ENCODE assay signal across 21 cellular contexts in genomic region chr1:33462449-33463164, GRCh38. TPM values are rescaled to one million over a fixed set of nuclear protein-coding genes. Genes with fewer than 3 reads are reported as not detected.
A peak's percentile ranks its signal among the peaks of the same experiment; 100 is the strongest.
DNase-seq lines count a peak whose midpoint lies in the region; ATAC-seq, FAIRE-seq and TF ChIP-seq lines count a peak whose summit lies in the region.
"Had no signal": no experiment of that assay in that cellular context is flagged by ENCODE, and none has a peak within 500 bp of the region (broad histone marks: within the 10 kb centered on the region; RNA-seq: fewer than 3 reads in every experiment).

No MANE protein-coding gene starts in this region.

- peak overlapping the region; percentile 58 for H4K91ac ChIP-seq in mesenchymal stem cell (ENCODE audit: low read length)

- H3K9me3 ChIP-seq in mesenchymal stem cell (ENCODE audit: control insufficient read depth, low read length): no peaks in the 10 kb centered on the region
- H3K9me3 ChIP-seq in upper lobe of right lung: no peaks in the 10 kb centered on the region

- no peak overlapping the region for H2BK15ac ChIP-seq in mesenchymal stem cell (ENCODE audit: low read depth, poor library complexity, severe bottlenecking)

- H3K9me3 Mint-ChIP-seq in MCF 10A (ENCODE audit: unreplicated experiment): no peaks in the 10 kb centered on the region
- H3K9me3 Mint-ChIP-seq: CD4-positive, alpha-beta memory T cell; IgD-negative memory B cell had no signal

- peak overlapping the region; percentile 50 for H2AK5ac ChIP-seq in mesenchymal stem cell (ENCODE audit: low read length, severe bottlenecking)

- no peak overlapping the region for H3K27ac ChIP-seq in mesenchymal stem cell (ENCODE audit: low read length, poor library complexity, severe bottlenecking)
- no peak overlapping the region for H3K27ac ChIP-seq in upper lobe of right lung
- no peak overlapping the region for H3K27ac ChIP-seq in RWPE1
- H3K27ac ChIP-seq: 22Rv1 had no signal

- H3K27ac Mint-ChIP-seq in MCF 10A (ENCODE audit: low read depth, unreplicated experiment): no peak overlapping the region

- H3K36me3 Mint-ChIP-seq in MCF 10A (ENCODE audit: insufficient read depth, unreplicated experiment): no peaks in the 10 kb centered on the region
- H3K36me3 Mint-ChIP-seq: CD4-positive, alpha-beta memory T cell; IgD-negative memory B cell had no signal

- TF ChIP-seq CTCF in upper lobe of right lung (IDR thresholded peaks at IDR 0.05) (no peak), RWPE1 (conservative IDR thresholded peaks at IDR 0.05; ENCODE audit: low read depth) (no peak), MCF 10A (IDR thresholded peaks at IDR 0.05; ENCODE audit: unreplicated experiment) (no peak)

- peak; percentile 91 for FAIRE-seq in GM19239 (lab: Jason Lieb, UNC)
- FAIRE-seq: HTR-8/SVneo, RCC 7860 had no signal

- no peak overlapping the region for H3K4me2 ChIP-seq in mesenchymal stem cell (ENCODE audit: low read length, poor library complexity, severe bottlenecking)

- no peak overlapping the region for H3K4me3 ChIP-seq in mesenchymal stem cell (ENCODE audit: insufficient read depth in 1 of 2, low read depth in 1 of 2, low read length in 2 of 2)
- H3K4me3 ChIP-seq in upper lobe of right lung: no peak overlapping the region

- intact Hi-C loops in upper lobe of right lung (cut with DNase I) (no loop called here), MCF 10A (cut with micrococcal nuclease) (no loop called here)

- ATAC-seq in upper lobe of right lung (no peak), GM21515 (IDR thresholded peaks at IDR 0.05; ENCODE audit: unreplicated experiment) (no peak)
- ATAC-seq: HCT116 had no signal

- POLR2A ChIA-PET in RWPE1 (lab: Yijun Ruan, JAX; ENCODE audit: low non-redundant PET): no interaction called here
- POLR2A ChIA-PET in MCF 10A (lab: Yijun Ruan, JAX): no interaction called here

- H3K27me3 Mint-ChIP-seq in MCF 10A (ENCODE audit: insufficient read depth, unreplicated experiment): no peaks in the 10 kb centered on the region
- H3K27me3 Mint-ChIP-seq: IgD-negative memory B cell had no signal

- H2BK12ac ChIP-seq in mesenchymal stem cell (ENCODE audit: low read length in 2 of 2): no peak overlapping the region

- CTCF ChIA-PET in RWPE1 (lab: Yijun Ruan, JAX) (no interaction called here), MCF 10A (lab: Yijun Ruan, JAX) (interaction anchor here (0.6 kb wide), 1 partner anchor 17 kb away, joined by 3 read pairs; no protein-coding TSS in a partner anchor)

- no peak overlapping the region for H3K18ac ChIP-seq in mesenchymal stem cell (ENCODE audit: low read depth in 1 of 2, low read length in 2 of 2)

- no peak overlapping the region for H4K8ac ChIP-seq in mesenchymal stem cell (ENCODE audit: low read length)

- H3K4ac ChIP-seq in mesenchymal stem cell (ENCODE audit: low read depth in 1 of 2, low read length in 2 of 2): no peak overlapping the region

- H2AFZ ChIP-seq in mesenchymal stem cell (ENCODE audit: low read depth, low read length): no peak overlapping the region

- H3K36me3 ChIP-seq in mesenchymal stem cell (ENCODE audit: control insufficient read depth in 1 of 2, insufficient read depth in 2 of 2, low read depth in 1 of 2, low read length in 2 of 2) (no peaks in the 10 kb centered on the region), upper lobe of right lung (no peaks in the 10 kb centered on the region)

- 94% methylated on average over 4 of the region's 8 CpGs for WGBS in mesenchymal stem cell

- H3K14ac ChIP-seq in mesenchymal stem cell (ENCODE audit: low read length in 2 of 2): no peak overlapping the region

- no peak overlapping the region for H3K4me3 Mint-ChIP-seq in MCF 10A (ENCODE audit: unreplicated experiment)
- H3K4me3 Mint-ChIP-seq: CD4-positive, alpha-beta memory T cell had no signal

- no TSS peak for BruUV-seq in MCF 10A (replicated peaks; lab: Mats Ljungman, UMichigan)

- H3K23ac ChIP-seq in mesenchymal stem cell (ENCODE audit: low read length in 2 of 2): no peak overlapping the region

- peaks cover 21% of the 10 kb centered on the region for H3K4me1 Mint-ChIP-seq in MCF 10A (ENCODE audit: insufficient read depth, unreplicated experiment)
- H3K4me1 Mint-ChIP-seq: CD4-positive, alpha-beta memory T cell had no signal

- DNase-seq in DMS53 (lab: John Stamatoyannopoulos, UW) (peak; percentile 11), DMS53 treated with DMSO at 0.1 percent for 48 hours (lab: John Stamatoyannopoulos, UW; ENCODE audit: unreplicated experiment) (no peak), GM19239 (ENCODE audit: insufficient read length, low spot score) (no peak), mesenchymal stem cell (no peak), upper lobe of right lung (peak; percentile 30), RWPE1 (ENCODE audit: low spot score) (no peak), MCF 10A (ENCODE audit: unreplicated experiment) (no peak)
- DNase-seq: CD4-positive, alpha-beta memory T cell; DMS153; GOT3; Kasumi-1; NCI-H1105; NCI-H1694; NCI-H2081 treated with DMSO at 0.1 percent for 48 hours; Right ventricle myocardium superior had no signal

- no peak overlapping the region for H2BK5ac ChIP-seq in mesenchymal stem cell (ENCODE audit: low read depth, low read length, poor library complexity, severe bottlenecking)

- no peaks in the 10 kb centered on the region for H3K79me1 ChIP-seq in mesenchymal stem cell (replicated peaks; ENCODE audit: low read length, poor library complexity, severe bottlenecking)

- H3K27me3 ChIP-seq in mesenchymal stem cell (ENCODE audit: control insufficient read depth in 1 of 2, insufficient read depth in 1 of 2, low read length in 2 of 2) (no peaks in the 10 kb centered on the region), upper lobe of right lung (no peaks in the 10 kb centered on the region)

- peaks cover 19% of the 10 kb centered on the region for H3K4me1 ChIP-seq in mesenchymal stem cell (ENCODE audit: control insufficient read depth, insufficient read depth, low read depth, low read length)
- H3K4me1 ChIP-seq in upper lobe of right lung: no peaks in the 10 kb centered on the region

- no peak overlapping the region for H2BK120ac ChIP-seq in mesenchymal stem cell (ENCODE audit: low read depth, low read length)

- H3K9ac ChIP-seq in mesenchymal stem cell (ENCODE audit: low read length): no peak overlapping the region

RNA-seq across cellular contexts. Expression of gene ZSCAN20, which starts 9.8 kb away (rescaled TPM):
- polyA plus RNA-seq in mesenchymal stem cell (2013, experiment 1 of 2): 1.7 TPM
- 1.6 TPM for polyA plus RNA-seq in mesenchymal stem cell (2013, experiment 2 of 2)
- total RNA-seq in upper lobe of right lung (4.3 TPM), MCF 10A (2022) (5.1 and 8.2 TPM in 2 replicates)

RNA-seq across cellular contexts. Expression of gene PHC2, which starts 31.7 kb away (rescaled TPM):
- 114 TPM for polyA plus RNA-seq in mesenchymal stem cell (2013, experiment 1 of 2)
- 112 TPM for polyA plus RNA-seq in mesenchymal stem cell (2013, experiment 2 of 2)
- total RNA-seq in upper lobe of right lung (124 TPM), MCF 10A (2022) (117 and 137 TPM in 2 replicates)

Comparison
In these comparisons a context has a peak if more than half of its experiments do, and no peak if none do; other contexts are left out.
1. DNase-seq: peak in DMS53 (single experiment) and upper lobe of right lung (single experiment); none in DMS53 treated with DMSO at 0.1 percent for 48 hours (single experiment), GM19239 (single experiment), mesenchymal stem cell (single experiment), RWPE1 (single experiment) and MCF 10A (single experiment).